In genomic region chr10:95333997-95334792, GRCh38 we compare ENCODE assay signal across 11 cellular contexts. TPM values are rescaled to one million over a fixed set of nuclear protein-coding genes. Genes with fewer than 3 reads are reported as not detected.
DNase-seq lines count a peak whose midpoint lies in the region; ATAC-seq, FAIRE-seq and TF ChIP-seq lines count a peak whose summit lies in the region.
"Had no signal": no experiment of that assay in that cellular context is flagged by ENCODE, and none has a peak within 500 bp of the region (broad histone marks: within the 10 kb centered on the region; RNA-seq: fewer than 3 reads in every experiment).

No MANE protein-coding gene starts in this region.

- intact Hi-C loops in adrenal gland (cut with DNase I) = no loop called here

- peak overlapping the region in 2 of 5 donors; percentile 62 to 75 for H3K27ac ChIP-seq in adrenal gland

- ATAC-seq in GM19455 (IDR thresholded peaks at IDR 0.05; ENCODE audit: unreplicated experiment) = no peak

- no peaks in the 10 kb centered on the region for H3K4me1 Mint-ChIP-seq in activated naive CD4-positive, alpha-beta T cell treated with anti-CD3 and anti-CD28 coated beads, Interleukin-2, amount 10 ng/mL, durations not matched to agents 7 days and 5 days
- H3K4me1 Mint-ChIP-seq: CD8-positive, alpha-beta memory T cell; memory B cell had no signal

- CTCF ChIA-PET in BJ (lab: Yijun Ruan, JAX) = interaction anchor here (1.7 kb wide), 1 partner anchor 87 kb away, joined by 4 read pairs; no protein-coding TSS in a partner anchor
- CTCF ChIA-PET in activated naive CD4-positive, alpha-beta T cell treated with anti-CD3 and anti-CD28 coated beads, Interleukin-2, amount 10 ng/mL, durations not matched to agents 7 days and 5 days (lab: Charles Lee) = no interaction called here

- no peak overlapping the region for H3K4me3 Mint-ChIP-seq in activated naive CD4-positive, alpha-beta T cell treated with anti-CD3 and anti-CD28 coated beads, Interleukin-2, amount 10 ng/mL, durations not matched to agents 7 days and 5 days
- H3K4me3 Mint-ChIP-seq: CD8-positive, alpha-beta memory T cell; memory B cell had no signal

- H3K4me3 ChIP-seq in BJ (ENCODE audit: low read depth, low read length) = no peak overlapping the region
- H3K4me3 ChIP-seq in adrenal gland = no peak overlapping the region

- H3K9me3 Mint-ChIP-seq in activated naive CD4-positive, alpha-beta T cell treated with anti-CD3 and anti-CD28 coated beads, Interleukin-2, amount 10 ng/mL, durations not matched to agents 7 days and 5 days = no peaks in the 10 kb centered on the region
- H3K9me3 Mint-ChIP-seq: CD8-positive, alpha-beta memory T cell; memory B cell had no signal

- no peaks in the 10 kb centered on the region for H3K9me3 ChIP-seq in adrenal gland (replicated peaks in 1 of 3)

- no peak overlapping the region for H3K27ac Mint-ChIP-seq in activated naive CD4-positive, alpha-beta T cell treated with anti-CD3 and anti-CD28 coated beads, Interleukin-2, amount 10 ng/mL, durations not matched to agents 7 days and 5 days
- H3K27ac Mint-ChIP-seq: memory B cell had no signal

- H3K36me3 Mint-ChIP-seq in activated naive CD4-positive, alpha-beta T cell treated with anti-CD3 and anti-CD28 coated beads, Interleukin-2, amount 10 ng/mL, durations not matched to agents 7 days and 5 days = no peaks in the 10 kb centered on the region
- H3K36me3 Mint-ChIP-seq: memory B cell had no signal

- POLR2A ChIA-PET in BJ (lab: Charles Lee) = no interaction called here

- no peak for TF ChIP-seq POLR2A in adrenal gland (IDR thresholded peaks at IDR 0.05)

- H3K36me3 ChIP-seq in BJ (ENCODE audit: control insufficient read depth, insufficient read depth, low read length) (no peaks in the 10 kb centered on the region), adrenal gland (replicated peaks in 1 of 2) (no peaks in the 10 kb centered on the region)

- FAIRE-seq in D721Med (lab: Jason Lieb, UNC) = no peak

- no peaks in the 10 kb centered on the region for H3K27me3 ChIP-seq in BJ (ENCODE audit: control insufficient read depth, insufficient read depth, low read length)
- H3K27me3 ChIP-seq in adrenal gland = no peaks in the 10 kb centered on the region

- H3K27me3 Mint-ChIP-seq in activated naive CD4-positive, alpha-beta T cell treated with anti-CD3 and anti-CD28 coated beads, Interleukin-2, amount 10 ng/mL, durations not matched to agents 7 days and 5 days = peaks cover 3% of the 10 kb centered on the region
- H3K27me3 Mint-ChIP-seq: memory B cell had no signal

- 58 to 74% (median 69%) methylated on average over 9 to 12 of the region's 12 CpGs for WGBS in adrenal gland, 4 donors

- DNase-seq in BJ (ENCODE audit: low read depth) (peak; percentile 56), adrenal gland (peak in 6 of 7 donors; percentile 36 to 87 (median 58)), glomerular visceral epithelial cell (ENCODE audit: extremely low spot score) (peak; percentile 10), pulmonary artery endothelial cell (ENCODE audit: low read depth, low spot score) (peak; percentile 93), D721Med (ENCODE audit: insufficient read length, low spot score) (no peak), globus pallidus (ENCODE audit: low spot score) (no peak)
- DNase-seq in activated naive CD4-positive, alpha-beta T cell treated with anti-CD3 and anti-CD28 coated beads, Interleukin-2, amount 10 ng/mL, durations not matched to agents 7 days and 5 days = no peak
- DNase-seq: activated naive CD4-positive, alpha-beta T cell treated with Interleukin-2 at 50 U/mL for 16 hours; CD8-positive, alpha-beta memory T cell had no signal

- H3K4me1 ChIP-seq in adrenal gland (replicated peaks in 1 of 2) = no peaks in the 10 kb centered on the region

- TF ChIP-seq CTCF in BJ (IDR thresholded peaks at IDR 0.05; ENCODE audit: insufficient read depth, low read depth, low read length) = no peak
- TF ChIP-seq CTCF in adrenal gland (IDR thresholded peaks at IDR 0.05) = no peak
- TF ChIP-seq CTCF in D721Med (IDR thresholded peaks at IDR 0.05; ENCODE audit: insufficient read depth, missing control alignments) = no peak

RNA-seq across cellular contexts. Expression of gene PDLIM1, which starts 43.4 kb away (rescaled TPM):
- polyA plus RNA-seq in BJ (2011; rRNA removed) (114 and 141 TPM in 2 replicates), adrenal gland (10 to 100 TPM; 31.9 to 63.3 (median 32.6) TPM)
- polyA minus RNA-seq in BJ (2011; rRNA and poly(A)+ RNA removed) = 103 and 123 TPM in 2 replicates
- total RNA-seq in adrenal gland (10 to 100 TPM; 22.2 to 44.6 (median 28.6) TPM), pulmonary artery endothelial cell (46.5 and 58.0 TPM in 2 replicates)

Comparison
In these comparisons a context has a peak if more than half of its experiments do, and no peak if none do; other contexts are left out.
1. DNase-seq: peak in BJ (single experiment), adrenal gland (6 of 7), glomerular visceral epithelial cell (single experiment) and pulmonary artery endothelial cell (single experiment); none in D721Med (single experiment), activated naive CD4-positive, alpha-beta T cell treated with anti-CD3 and anti-CD28 coated beads, Interleukin-2, amount 10 ng/mL, durations not matched to agents 7 days and 5 days (single experiment) and globus pallidus (single experiment).